Comparison of ENCODE assay signal across 17 cellular contexts in the genomic region with DNA sequence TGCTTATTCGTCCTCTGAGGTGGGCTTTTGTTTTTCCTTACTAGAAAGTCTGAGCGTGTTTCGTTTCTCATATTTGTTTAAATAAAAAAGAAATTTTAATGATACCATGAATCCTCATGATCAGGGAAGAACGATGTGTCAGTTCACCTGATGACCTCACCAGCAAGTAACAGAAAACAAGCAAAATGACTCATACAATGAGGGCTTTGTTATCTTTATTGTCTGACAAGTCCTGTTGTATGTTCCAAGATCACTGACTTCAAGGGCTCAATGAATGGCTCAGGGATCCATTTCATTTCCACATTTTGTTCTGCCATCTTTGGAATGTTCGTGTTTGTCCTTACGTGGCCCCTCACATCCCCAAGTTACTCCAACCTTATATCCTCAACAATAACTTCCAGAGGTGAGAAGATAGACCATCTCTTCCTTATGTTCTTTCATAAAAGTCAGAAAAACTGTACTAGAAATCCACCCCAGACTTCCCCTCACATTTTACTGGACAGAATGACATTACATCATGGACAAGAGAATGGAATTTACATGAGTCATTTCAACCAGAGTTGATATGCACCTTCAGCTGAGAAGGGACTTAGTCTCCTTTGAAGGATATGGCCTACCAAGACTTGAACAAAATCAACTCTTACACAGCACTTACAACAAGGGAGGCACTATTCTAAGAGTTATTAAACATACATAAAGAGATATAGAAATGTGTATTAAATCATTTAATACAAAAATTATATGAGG.
A peak's percentile ranks its signal among the peaks of the same experiment; 100 is the strongest.
DNase-seq lines count a peak whose midpoint lies in the region; ATAC-seq and TF ChIP-seq lines count a peak whose summit lies in the region.
"Had no signal": no experiment of that assay in that cellular context is flagged by ENCODE, and none has a peak within 500 bp of the region (broad histone marks: within the 10 kb centered on the region; RNA-seq: fewer than 3 reads in every experiment).

No MANE protein-coding gene starts in this region.

- no peaks in the 10 kb centered on the region for H3F3A ChIP-seq in SK-N-SH (replicated peaks; ENCODE audit: insufficient read depth)

- 90% methylated on average over 6 of the region's 6 CpGs for WGBS in SK-N-SH (ENCODE audit: low lambda C conversion rate)
- WGBS in heart right ventricle, 2 donors = 83 to 90% methylated on average over 6 of the region's 6 CpGs

- H3K4me1 ChIP-seq in SK-N-SH (ENCODE audit: control insufficient read depth in 1 of 2, insufficient read depth in 2 of 2, low read depth in 1 of 2, low read length in 1 of 2) (no peaks in the 10 kb centered on the region; a peak in 2 of 4 replicates), osteoblast (ENCODE audit: insufficient read depth, low read length) (no peaks in the 10 kb centered on the region), heart right ventricle (no peaks in the 10 kb centered on the region)
- H3K4me1 ChIP-seq: gastroesophageal sphincter, sigmoid colon had no signal

- H4K20me1 ChIP-seq in SK-N-SH (ENCODE audit: insufficient read depth) (no peaks in the 10 kb centered on the region), osteoblast (ENCODE audit: insufficient read depth, low read length) (no peaks in the 10 kb centered on the region)

- H3K9me3 ChIP-seq in SK-N-SH (no peaks in the 10 kb centered on the region), osteoblast (ENCODE audit: low read depth, low read length) (no peaks in the 10 kb centered on the region), heart right ventricle (no peaks in the 10 kb centered on the region)
- H3K9me3 ChIP-seq: gastroesophageal sphincter, neutrophil, sigmoid colon had no signal

- H3K79me2 ChIP-seq in SK-N-SH (ENCODE audit: insufficient read depth) (no peaks in the 10 kb centered on the region), osteoblast (ENCODE audit: insufficient read depth, low read length) (no peaks in the 10 kb centered on the region)

- H3K36me3 ChIP-seq in SK-N-SH (replicated peaks in 1 of 2; ENCODE audit: control insufficient read depth in 1 of 2, insufficient read depth in 2 of 2, low read length in 1 of 2) = no peaks in the 10 kb centered on the region
- H3K36me3 ChIP-seq in osteoblast (ENCODE audit: insufficient read depth, low read length) = no peaks in the 10 kb centered on the region
- no peaks in the 10 kb centered on the region for H3K36me3 ChIP-seq in heart right ventricle
- H3K36me3 ChIP-seq: gastroesophageal sphincter, neutrophil, sigmoid colon had no signal

- no peak for ATAC-seq in SK-N-SH treated with all-trans-retinoic acid at 6 μM for 48 hours
- no peak for ATAC-seq in HG03439 (IDR thresholded peaks at IDR 0.05; ENCODE audit: unreplicated experiment)
- no peak for ATAC-seq in heart right ventricle
- ATAC-seq: effector memory CD8-positive, alpha-beta T cell; gastroesophageal sphincter had no signal

- TF ChIP-seq EP300 in SK-N-SH (IDR thresholded peaks at IDR 0.05; ENCODE audit: borderline replicate concordance in 1 of 2, low read depth in 1 of 2, low read length in 1 of 2) = no peak

- no peak overlapping the region for H3K9ac ChIP-seq in SK-N-SH

- no peak overlapping the region for H2AFZ ChIP-seq in SK-N-SH (ENCODE audit: low read depth)
- H2AFZ ChIP-seq in osteoblast (ENCODE audit: low read length) = no peak overlapping the region

- POLR2A ChIA-PET in SK-N-SH (lab: Yijun Ruan, JAX) = no interaction called here

- no peaks in the 10 kb centered on the region for H3K9me2 ChIP-seq in SK-N-SH

- no peak for TF ChIP-seq RAD21 in SK-N-SH (IDR thresholded peaks at IDR 0.05; ENCODE audit: low read length)

- no peak overlapping the region for H3K27ac ChIP-seq in SK-N-SH (ENCODE audit: low read depth in 2 of 2, low read length in 1 of 2)
- H3K27ac ChIP-seq in osteoblast (ENCODE audit: low read depth, low read length) = no peak overlapping the region
- no peak overlapping the region for H3K27ac ChIP-seq in heart right ventricle
- H3K27ac ChIP-seq: 22Rv1, gastroesophageal sphincter, neutrophil, sigmoid colon had no signal

- H3K4me3 ChIP-seq in SK-N-SH (ENCODE audit: low read depth in 2 of 2, low read length in 1 of 2) (no peak overlapping the region), fibroblast of villous mesenchyme (ENCODE audit: low read depth, low read length) (no peak overlapping the region), osteoblast (ENCODE audit: insufficient read depth, low read length) (no peak overlapping the region), heart right ventricle (no peak overlapping the region)
- H3K4me3 ChIP-seq: gastroesophageal sphincter, sigmoid colon had no signal

- H3K4me2 ChIP-seq in SK-N-SH (no peak overlapping the region), osteoblast (ENCODE audit: insufficient read depth, low read length) (no peak overlapping the region)

- H3K27me3 ChIP-seq in SK-N-SH (ENCODE audit: insufficient read depth) (no peaks in the 10 kb centered on the region), osteoblast (ENCODE audit: insufficient read depth, low read length) (no peaks in the 10 kb centered on the region), heart right ventricle (no peaks in the 10 kb centered on the region)
- H3K27me3 ChIP-seq: gastroesophageal sphincter, neutrophil, sigmoid colon had no signal

- no peak for TF ChIP-seq CTCF in SK-N-SH (IDR thresholded peaks at IDR 0.05)
- no peak for TF ChIP-seq CTCF in fibroblast of villous mesenchyme (IDR thresholded peaks at IDR 0.05; ENCODE audit: insufficient read depth, low read depth, low read length)
- no peak for TF ChIP-seq CTCF in osteoblast (IDR thresholded peaks at IDR 0.05; ENCODE audit: extremely low read depth, low read depth, low read length)
- TF ChIP-seq CTCF in heart right ventricle (IDR thresholded peaks at IDR 0.05) = no peak

- CTCF ChIA-PET in SK-N-SH (lab: Yijun Ruan, JAX) = no interaction called here

- intact Hi-C loops in heart right ventricle (cut with DNase I) = no loop called here

- no peak for DNase-seq in SK-N-SH
- peak; percentile 20 for DNase-seq in SW480 (ENCODE audit: low spot score)
- peak; percentile 11 for DNase-seq in fibroblast of villous mesenchyme (ENCODE audit: low read depth)
- DNase-seq in osteoblast (ENCODE audit: insufficient read length, low spot score, missing footprints) = no peak
- DNase-seq in heart right ventricle = no peak
- DNase-seq in putamen (ENCODE audit: low spot score) = no peak
- DNase-seq: activated T-cell treated with anti-CD3 and anti-CD28 coated beads, Interleukin-2, amount 50 U/mL, for 1 hour; effector memory CD8-positive, alpha-beta T cell; KG1; NCI-H1436 treated with DMSO at 0.1 percent for 48 hours; NCI-H446; sigmoid colon had no signal

TF ChIP-seq in SK-N-SH treated with all-trans-retinoic acid at 6 μM for 48 hours, 23 proteins besides CTCF, POLR2A, EP300 and RAD21 (continues in another document):
- TF ChIP-seq ZNF565 (CRISPR knock-in tag; conservative IDR thresholded peaks at IDR 0.05; ENCODE audit: low read depth) (no peak), TOX (CRISPR knock-in tag; IDR thresholded peaks at IDR 0.05; ENCODE audit: borderline replicate concordance) (no peak), ZNF70 (CRISPR knock-in tag; IDR thresholded peaks at IDR 0.05) (no peak)
- TF ChIP-seq, protein P1, sequence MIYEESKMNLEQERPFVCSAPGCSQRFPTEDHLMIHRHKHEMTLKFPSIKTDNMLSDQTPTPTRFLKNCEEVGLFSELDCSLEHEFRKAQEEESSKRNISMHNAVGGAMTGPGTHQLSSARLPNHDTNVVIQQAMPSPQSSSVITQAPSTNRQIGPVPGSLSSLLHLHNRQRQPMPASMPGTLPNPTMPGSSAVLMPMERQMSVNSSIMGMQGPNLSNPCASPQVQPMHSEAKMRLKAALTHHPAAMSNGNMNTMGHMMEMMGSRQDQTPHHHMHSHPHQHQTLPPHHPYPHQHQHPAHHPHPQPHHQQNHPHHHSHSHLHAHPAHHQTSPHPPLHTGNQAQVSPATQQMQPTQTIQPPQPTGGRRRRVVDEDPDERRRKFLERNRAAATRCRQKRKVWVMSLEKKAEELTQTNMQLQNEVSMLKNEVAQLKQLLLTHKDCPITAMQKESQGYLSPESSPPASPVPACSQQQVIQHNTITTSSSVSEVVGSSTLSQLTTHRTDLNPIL (CRISPR knock-in tag; IDR thresholded peaks at IDR 0.05; ENCODE audit: low read depth) = peak; percentile 42; the same call in 1 of the 2 replicates

TF ChIP-seq in SK-N-SH, 30 proteins besides CTCF, POLR2A, EP300 and RAD21:
- TF ChIP-seq REST (IDR thresholded peaks at IDR 0.05; ENCODE audit: low read depth, low read length) = no peak

Comparison
In these comparisons a context has a peak if more than half of its experiments do, and no peak if none do; other contexts are left out.
1. DNase-seq: peak in SW480 (single experiment) and fibroblast of villous mesenchyme (single experiment); none in SK-N-SH (single experiment), osteoblast (single experiment), heart right ventricle (0 of 2) and putamen (single experiment).